Comparison of ENCODE assay signal across 9 cellular contexts in the genomic region with DNA sequence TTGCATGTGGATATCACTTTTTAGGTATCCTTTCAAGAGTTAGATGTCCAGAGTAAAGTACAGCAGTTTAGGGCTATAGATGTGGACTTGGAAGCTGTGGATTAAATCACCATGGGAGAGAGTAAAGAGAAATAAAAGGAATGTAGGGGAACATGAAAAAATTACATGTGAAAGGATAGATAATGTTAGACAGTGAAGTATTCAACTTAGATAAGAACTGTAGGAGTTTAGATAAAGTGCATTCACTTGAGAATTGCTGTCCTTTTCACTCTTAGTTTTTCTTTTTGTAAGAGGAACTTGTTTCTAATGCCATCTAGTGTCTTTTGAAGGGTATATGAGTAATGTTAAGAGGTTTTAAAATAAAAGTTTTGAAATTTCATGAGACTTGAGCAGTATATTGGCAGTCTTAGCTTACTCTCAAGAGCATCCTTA. TPM values are rescaled to one million over a fixed set of nuclear protein-coding genes. Genes with fewer than 3 reads are reported as not detected.
DNase-seq lines count a peak whose midpoint lies in the region; ATAC-seq, FAIRE-seq and TF ChIP-seq lines count a peak whose summit lies in the region.
"Had no signal": no experiment of that assay in that cellular context is flagged by ENCODE, and none has a peak within 500 bp of the region (broad histone marks: within the 10 kb centered on the region; RNA-seq: fewer than 3 reads in every experiment).

No MANE protein-coding gene starts in this region.

- peaks cover 0 to 3% of the 10 kb centered on the region in 2 experiments; a peak in 2 of 5 replicates for H3K4me1 ChIP-seq in K562 (replicated peaks in 1 of 2; ENCODE audit: control insufficient read depth in 2 of 2, insufficient read depth in 2 of 2, low read length in 2 of 2)

- peak; percentile 50 for DNase-seq in NB4 (ENCODE audit: low read depth)
- DNase-seq in K562 (ENCODE audit: extremely low read depth in 1 of 4, low spot score in 3 of 4): peak in 1 of 4 experiments; percentile 13
- peak; percentile 19 for DNase-seq in myocyte (ENCODE audit: low read depth)
- no peak for DNase-seq in globus pallidus (ENCODE audit: low spot score)
- no peak for DNase-seq in stimulated activated CD4-positive, alpha-beta T cell treated with anti-CD3 and anti-CD28 coated beads, Interleukin-15, amount 100 ng/mL, for 24 hours
- DNase-seq in activated CD4-positive, alpha-beta T cell treated with anti-CD3 and anti-CD28 coated beads, Interleukin-2, amount 50 U/mL, for 1 hour: no peak

- TF ChIP-seq CTCF in GM12872 (IDR thresholded peaks at IDR 0.05; ENCODE audit: insufficient read depth, low read depth, low read length) (peak; percentile 19; the same call in 1 of the 3 replicates), NB4 (IDR thresholded peaks at IDR 0.05; ENCODE audit: low read depth, low read length) (no peak), K562 (IDR thresholded peaks at IDR 0.05 in 2 of 3, conservative IDR thresholded peaks at IDR 0.05 in 1 of 3; ENCODE audit: insufficient read depth in 2 of 3, low read depth in 1 of 3, low read length in 3 of 3) (peak in 1 of 3 experiments; percentile 62; a peak in 3 of 6 replicates)

- H3K79me2 ChIP-seq in K562 (ENCODE audit: control insufficient read depth, insufficient read depth, low read length): peaks cover 3% of the 10 kb centered on the region; the same call in 1 of the 3 replicates

- peak; percentile 72 to 74 for TF ChIP-seq RAD21 in K562 (CRISPR knock-in tag; conservative IDR thresholded peaks at IDR 0.05 in 1 of 2, IDR thresholded peaks at IDR 0.05 in 1 of 2)

- in situ Hi-C loops in K562 (cut with MboI): no loop called here

- no peak overlapping the region for H2AFZ ChIP-seq in K562 (ENCODE audit: low read depth, low read length)

- no peak overlapping the region for H3K4me2 ChIP-seq in K562 (ENCODE audit: insufficient read depth, low read length)

- BruUV-seq in K562 (replicated peaks; lab: Mats Ljungman, UMichigan): no TSS peak

- H4K20me1 ChIP-seq in K562 (replicated peaks; ENCODE audit: control insufficient read depth, insufficient read depth, low read length): no peaks in the 10 kb centered on the region

- H3K4me3 ChIP-seq in NB4 (ENCODE audit: low read depth, low read length) (no peak overlapping the region), K562 (no peak overlapping the region)

- TF ChIP-seq POLR2A in NB4 (IDR thresholded peaks at IDR 0.05; ENCODE audit: extremely low read depth, insufficient read length) (no peak), K562 (conservative IDR thresholded peaks at IDR 0.05) (no peak)

- CTCF ChIA-PET in K562 (lab: Yijun Ruan, JAX; ENCODE audit: low intra/inter-chr PET ratio): no interaction called here

- H3K36me3 ChIP-seq in K562 (ENCODE audit: control insufficient read depth, insufficient read depth, low read length): 0 out of 3 replicates have a peak, but pooled peaks cover 2% of the 10 kb centered on the region

- H3K9me3 ChIP-seq in K562 (replicated peaks; ENCODE audit: control insufficient read depth, insufficient read depth, low read depth, low read length): no peaks in the 10 kb centered on the region

- peak; percentile 65 for FAIRE-seq in K562 (lab: Jason Lieb, UNC)

- no peaks in the 10 kb centered on the region for H3K27me3 ChIP-seq in K562 (ENCODE audit: control insufficient read depth in 2 of 2, insufficient read depth in 2 of 2, low read length in 2 of 2)

- no peak overlapping the region for H3K9ac ChIP-seq in K562 (ENCODE audit: insufficient read depth in 1 of 2, low read depth in 2 of 2, low read length in 2 of 2)

- intact Hi-C loops in K562 (cut with micrococcal nuclease): loop anchor here (2.0 to 5.0 kb wide), 2 partner anchors 91 to 157 kb away; a partner anchor contains a TSS

- no peak overlapping the region for H3K27ac ChIP-seq in K562 (ENCODE audit: extremely low read depth, low read depth, low read length)

- H3K9me1 ChIP-seq in K562 (ENCODE audit: control insufficient read depth, insufficient read depth, low read length): no peaks in the 10 kb centered on the region

- TF ChIP-seq EP300 in K562 (IDR thresholded peaks at IDR 0.05; ENCODE audit: low read length): no peak

- ATAC-seq in K562: peak; percentile 77
- no peak for ATAC-seq in HG02763 (IDR thresholded peaks at IDR 0.05; ENCODE audit: unreplicated experiment)
- ATAC-seq: esophagus mucosa had no signal

- POLR2A ChIA-PET in K562 (lab: Yijun Ruan, JAX): interaction anchor here (1.1 to 2.0 kb wide), 5 partner anchors 11 to 198 kb away, joined by 3 to 6 read pairs (median 5); a partner anchor contains a TSS

TF ChIP-seq in K562, 482 proteins besides CTCF, POLR2A, EP300 and RAD21 (continues in another document):
- TF ChIP-seq SOX6 (IDR thresholded peaks at IDR 0.05): peak; percentile 30; the same call in 1 of the 2 replicates
- TF ChIP-seq SMC3 (conservative IDR thresholded peaks at IDR 0.05; ENCODE audit: insufficient read depth, low read depth, low read length): no peak
- no peak for TF ChIP-seq POLR2H (tag; IDR thresholded peaks at IDR 0.05; ENCODE audit: low read depth)
- TF ChIP-seq ZC3H4 (CRISPR knock-in tag; IDR thresholded peaks at IDR 0.05; ENCODE audit: borderline replicate concordance): no peak
- TF ChIP-seq ZZZ3 (IDR thresholded peaks at IDR 0.05): 0 out of 2 replicates have a peak, but pooled peaks have one; percentile 25
- TF ChIP-seq CREBBP (IDR thresholded peaks at IDR 0.05; ENCODE audit: low read depth, low read length): no peak
- TF ChIP-seq CBFA2T3 (IDR thresholded peaks at IDR 0.05): peak; percentile 16; the same call in 1 of the 2 replicates
- TF ChIP-seq FOSL1 (tag; conservative IDR thresholded peaks at IDR 0.05): 0 out of 2 replicates have a peak, but pooled peaks have one; percentile 18
- TF ChIP-seq, protein P1, sequence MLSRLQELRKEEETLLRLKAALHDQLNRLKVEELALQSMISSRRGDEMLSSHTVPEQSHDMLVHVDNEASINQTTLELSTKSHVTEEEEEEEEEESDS (CRISPR knock-in tag; IDR thresholded peaks at IDR 0.05): no peak
- TF ChIP-seq, protein P2, sequence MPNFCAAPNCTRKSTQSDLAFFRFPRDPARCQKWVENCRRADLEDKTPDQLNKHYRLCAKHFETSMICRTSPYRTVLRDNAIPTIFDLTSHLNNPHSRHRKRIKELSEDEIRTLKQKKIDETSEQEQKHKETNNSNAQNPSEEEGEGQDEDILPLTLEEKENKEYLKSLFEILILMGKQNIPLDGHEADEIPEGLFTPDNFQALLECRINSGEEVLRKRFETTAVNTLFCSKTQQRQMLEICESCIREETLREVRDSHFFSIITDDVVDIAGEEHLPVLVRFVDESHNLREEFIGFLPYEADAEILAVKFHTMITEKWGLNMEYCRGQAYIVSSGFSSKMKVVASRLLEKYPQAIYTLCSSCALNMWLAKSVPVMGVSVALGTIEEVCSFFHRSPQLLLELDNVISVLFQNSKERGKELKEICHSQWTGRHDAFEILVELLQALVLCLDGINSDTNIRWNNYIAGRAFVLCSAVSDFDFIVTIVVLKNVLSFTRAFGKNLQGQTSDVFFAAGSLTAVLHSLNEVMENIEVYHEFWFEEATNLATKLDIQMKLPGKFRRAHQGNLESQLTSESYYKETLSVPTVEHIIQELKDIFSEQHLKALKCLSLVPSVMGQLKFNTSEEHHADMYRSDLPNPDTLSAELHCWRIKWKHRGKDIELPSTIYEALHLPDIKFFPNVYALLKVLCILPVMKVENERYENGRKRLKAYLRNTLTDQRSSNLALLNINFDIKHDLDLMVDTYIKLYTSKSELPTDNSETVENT (CRISPR knock-in tag; IDR thresholded peaks at IDR 0.05): no peak
- TF ChIP-seq NBN (IDR thresholded peaks at IDR 0.05; ENCODE audit: low read depth): peak; percentile 64; the same call in 1 of the 2 replicates
- TF ChIP-seq TEAD4 (IDR thresholded peaks at IDR 0.05; ENCODE audit: low read length): peak; percentile 13; the same call in 1 of the 2 replicates
- TF ChIP-seq TEAD4 (CRISPR knock-in tag; IDR thresholded peaks at IDR 0.05; ENCODE audit: borderline replicate concordance): no peak
- TF ChIP-seq HDGF (IDR thresholded peaks at IDR 0.05): 0 out of 2 replicates have a peak, but pooled peaks have one; percentile 46
- TF ChIP-seq HDAC1 (IDR thresholded peaks at IDR 0.05): peak in 1 of 2 experiments; percentile 12; a peak in 1 of 4 replicates
- TF ChIP-seq, protein P3, sequence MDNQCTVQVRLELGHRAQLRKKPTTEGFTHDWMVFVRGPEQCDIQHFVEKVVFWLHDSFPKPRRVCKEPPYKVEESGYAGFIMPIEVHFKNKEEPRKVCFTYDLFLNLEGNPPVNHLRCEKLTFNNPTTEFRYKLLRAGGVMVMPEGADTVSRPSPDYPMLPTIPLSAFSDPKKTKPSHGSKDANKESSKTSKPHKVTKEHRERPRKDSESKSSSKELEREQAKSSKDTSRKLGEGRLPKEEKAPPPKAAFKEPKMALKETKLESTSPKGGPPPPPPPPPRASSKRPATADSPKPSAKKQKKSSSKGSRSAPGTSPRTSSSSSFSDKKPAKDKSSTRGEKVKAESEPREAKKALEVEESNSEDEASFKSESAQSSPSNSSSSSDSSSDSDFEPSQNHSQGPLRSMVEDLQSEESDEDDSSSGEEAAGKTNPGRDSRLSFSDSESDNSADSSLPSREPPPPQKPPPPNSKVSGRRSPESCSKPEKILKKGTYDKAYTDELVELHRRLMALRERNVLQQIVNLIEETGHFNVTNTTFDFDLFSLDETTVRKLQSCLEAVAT (IDR thresholded peaks at IDR 0.05): 0 out of 4 replicates have a peak, but pooled peaks of 1 of the 2 experiments have one; percentile 19

RNA-seq across cellular contexts. Expression of a gene that starts 40.1 kb away (rescaled TPM):
- total RNA-seq in K562 (2011; cell fraction: chromatin; rRNA removed; ENCODE audit: low replicate concordance): 162 and 219 TPM in 2 replicates
- total RNA-seq in K562 (2011; cell fraction: nucleolus; rRNA removed): 110 and 115 TPM in 2 replicates
- total RNA-seq in K562 (2011; cell fraction: nucleoplasm; rRNA removed): 90.7 and 93.5 TPM in 2 replicates
- 17.2 and 22.6 TPM in 2 replicates for total RNA-seq in K562 (2014; rRNA removed)
- 12.5 and 13.1 TPM in 2 replicates for total RNA-seq in K562 (2014; rRNA removed; fragmentation: Illumina TruSeq; extraction: Trizol)
- 18.4 and 19.2 TPM in 2 replicates for total RNA-seq in K562 (2015; rRNA removed; fragmentation: Illumina TruSeq; extraction: Trizol)
- total RNA-seq in K562 (2021): 32.0 and 32.7 TPM in 2 replicates
- polyA plus RNA-seq in K562 (2011; rRNA removed): 17.8 and 22.9 TPM in 2 replicates
- polyA plus RNA-seq in K562 (2011; cell fraction: cytosol; rRNA removed): 15.5 and 20.8 TPM in 2 replicates
- 90.4 and 97.4 TPM in 2 replicates for polyA plus RNA-seq in K562 (2011; cell fraction: nucleus; rRNA removed)
- 25.5 and 27.5 TPM in 2 replicates for polyA plus RNA-seq in K562 (2012)
- polyA plus RNA-seq in K562 (2014; fragmentation: Illumina TruSeq; extraction: Trizol): 26.2 and 27.9 TPM in 2 replicates
- 1 to 10 TPM in 1 of 2 experiments, under 1 TPM in 1; 0.73 to 1.1 TPM for polyA plus RNA-seq in K562 (2014; fragmentation: Nextera tagmentation; extraction: Ambion mirVana)
- polyA plus RNA-seq in K562 (2014; rRNA removed): 27.5 and 29.6 TPM in 2 replicates
- polyA minus RNA-seq in K562 (2011; rRNA and poly(A)+ RNA removed): 32.3 and 35.5 TPM in 2 replicates
- 25.9 and 33.2 TPM in 2 replicates for polyA minus RNA-seq in K562 (2011; cell fraction: cytosol; rRNA and poly(A)+ RNA removed)
- 45.5 and 68.9 TPM in 2 replicates for polyA minus RNA-seq in K562 (2011; cell fraction: nucleus; rRNA and poly(A)+ RNA removed)
- total RNA-seq in myocyte: 41.3 and 70.3 TPM in 2 replicates
- 56.4 TPM for polyA plus RNA-seq in myocyte (2012)

Comparison
In these comparisons a context has a peak if more than half of its experiments do, and no peak if none do; other contexts are left out.
1. DNase-seq: peak in NB4 (single experiment) and myocyte (single experiment); none in globus pallidus (single experiment), stimulated activated CD4-positive, alpha-beta T cell treated with anti-CD3 and anti-CD28 coated beads, Interleukin-15, amount 100 ng/mL, for 24 hours (single experiment) and activated CD4-positive, alpha-beta T cell treated with anti-CD3 and anti-CD28 coated beads, Interleukin-2, amount 50 U/mL, for 1 hour (single experiment).